10 cellular contexts compared by ENCODE assay signal in genomic region chr12:110744697-110745264, GRCh38. TPM values are rescaled to one million over a fixed set of nuclear protein-coding genes. Genes with fewer than 3 reads are reported as not detected.
A peak's percentile ranks its signal among the peaks of the same experiment; 100 is the strongest.
DNase-seq lines count a peak whose midpoint lies in the region; ATAC-seq and TF ChIP-seq lines count a peak whose summit lies in the region.
"Had no signal": no experiment of that assay in that cellular context is flagged by ENCODE, and none has a peak within 500 bp of the region (broad histone marks: within the 10 kb centered on the region; RNA-seq: fewer than 3 reads in every experiment).

No MANE protein-coding gene starts in this region.

- H3F3A ChIP-seq in PC-3 (ENCODE audit: low read length, unreplicated experiment) (no peaks in the 10 kb centered on the region), neural progenitor cell (ENCODE audit: low read depth) (peaks cover 13% of the 10 kb centered on the region)

- BruUV-seq in PC-3 (replicated peaks; lab: Mats Ljungman, UMichigan), result no TSS peak

- H3K36me3 ChIP-seq in PC-3 (ENCODE audit: low read depth, low read length), result 0 out of 2 replicates have a peak, but pooled peaks cover 3% of the 10 kb centered on the region
- no peaks in the 10 kb centered on the region for H3K36me3 ChIP-seq in duodenal mucosa (ENCODE audit: control insufficient read depth in 1 of 2, insufficient read depth in 2 of 2, low read length in 2 of 2)
- H3K36me3 ChIP-seq in neural progenitor cell, result no peaks in the 10 kb centered on the region

- TF ChIP-seq CTCF in PC-3 (conservative IDR thresholded peaks at IDR 0.05; ENCODE audit: low read depth, low read length), result no peak
- TF ChIP-seq CTCF in neural progenitor cell (IDR thresholded peaks at IDR 0.05), result no peak
- TF ChIP-seq CTCF in nephron progenitor cell (IDR thresholded peaks at IDR 0.05), result no peak

- peak; percentile 17 for ATAC-seq in PC-3

- peak overlapping the region; percentile 22 for H3K27ac ChIP-seq in PC-3 (ENCODE audit: low read length)
- peak overlapping the region; percentile 78 for H3K27ac ChIP-seq in duodenal mucosa (ENCODE audit: low read depth, low read length)
- H3K27ac ChIP-seq in neural progenitor cell, result no peak overlapping the region

- H4K20me1 ChIP-seq in PC-3 (ENCODE audit: low read length), result peaks cover 23% of the 10 kb centered on the region
- peaks cover 28% of the 10 kb centered on the region for H4K20me1 ChIP-seq in neural progenitor cell (ENCODE audit: low read depth)

- H3K4me3 ChIP-seq in PC-3 (ENCODE audit: low read length) (no peak overlapping the region), duodenal mucosa (ENCODE audit: low read depth in 1 of 2, low read length in 2 of 2) (no peak overlapping the region), neural progenitor cell (no peak overlapping the region)

- no peaks in the 10 kb centered on the region for H3K9me3 Mint-ChIP-seq in neural progenitor cell
- H3K9me3 Mint-ChIP-seq in nephron progenitor cell, result no peaks in the 10 kb centered on the region
- H3K9me3 Mint-ChIP-seq: dendritic cell treated with granulocyte-macrophage colony-stimulating factor and Interleukin-4, amounts not matched to agents 40 ng/mL and 50 ng/mL, for 4 days had no signal

- intact Hi-C loops in PC-3 (cut with micrococcal nuclease), result loop anchor here (5.0 kb wide), 1 partner anchor 47 kb away; no protein-coding TSS in a partner anchor

- peaks cover 2% of the 10 kb centered on the region for H3K27me3 Mint-ChIP-seq in neural progenitor cell (ENCODE audit: insufficient read depth, low read depth)
- H3K27me3 Mint-ChIP-seq in nephron progenitor cell (ENCODE audit: low read depth, poor library complexity), result peaks cover 6% of the 10 kb centered on the region
- H3K27me3 Mint-ChIP-seq: dendritic cell treated with granulocyte-macrophage colony-stimulating factor and Interleukin-4, amounts not matched to agents 40 ng/mL and 50 ng/mL, for 4 days had no signal

- no peaks in the 10 kb centered on the region for H3K9me2 ChIP-seq in PC-3 (replicated peaks; ENCODE audit: low read length)

- POLR2A ChIA-PET in PC-3 (lab: Charles Lee; ENCODE audit: unreplicated experiment), result interaction anchor here (0.6 kb wide), 1 partner anchor 47 kb away, joined by 3 read pairs; no protein-coding TSS in a partner anchor

- H3K4me1 Mint-ChIP-seq in neural progenitor cell (peaks cover 33% of the 10 kb centered on the region), nephron progenitor cell (peaks cover 40% of the 10 kb centered on the region)

- H2AFZ ChIP-seq in PC-3 (ENCODE audit: low read length), result peak overlapping the region; percentile 39; the same call in 1 of the 2 replicates
- H2AFZ ChIP-seq in neural progenitor cell (replicated peaks), result no peak overlapping the region

- H3K36me3 Mint-ChIP-seq in neural progenitor cell, result no peaks in the 10 kb centered on the region
- H3K36me3 Mint-ChIP-seq in nephron progenitor cell (ENCODE audit: low read depth), result no peaks in the 10 kb centered on the region

- H3K27me3 ChIP-seq in PC-3 (ENCODE audit: low read length) (no peaks in the 10 kb centered on the region), duodenal mucosa (ENCODE audit: control insufficient read depth in 1 of 2, insufficient read depth in 2 of 2, low read length in 2 of 2) (no peaks in the 10 kb centered on the region), neural progenitor cell (no peaks in the 10 kb centered on the region)

- H3K27ac Mint-ChIP-seq in neural progenitor cell, result no peak overlapping the region
- H3K27ac Mint-ChIP-seq in nephron progenitor cell, result no peak overlapping the region

- H3K9ac ChIP-seq in PC-3 (ENCODE audit: low read length) (no peak overlapping the region), duodenal mucosa (ENCODE audit: low read depth in 1 of 2, low read length in 2 of 2) (peak overlapping the region; percentile 34 to 43), neural progenitor cell (no peak overlapping the region)

- peaks cover 33% of the 10 kb centered on the region for H3K4me1 ChIP-seq in PC-3 (ENCODE audit: insufficient read depth, low read length)
- H3K4me1 ChIP-seq in duodenal mucosa (ENCODE audit: control insufficient read depth in 1 of 2, insufficient read depth in 2 of 2, low read length in 2 of 2), result peaks cover 21 to 29% of the 10 kb centered on the region in 2 donors
- H3K4me1 ChIP-seq in neural progenitor cell, result peaks cover 25% of the 10 kb centered on the region

- H3K9me3 ChIP-seq in PC-3 (ENCODE audit: low read length) (no peaks in the 10 kb centered on the region), duodenal mucosa (ENCODE audit: control insufficient read depth in 1 of 2, low read length in 2 of 2) (no peaks in the 10 kb centered on the region), neural progenitor cell (ENCODE audit: low read depth) (no peaks in the 10 kb centered on the region)

- peak; percentile 48 for DNase-seq in EL
- DNase-seq in PC-3, result peak; percentile 77
- peak; percentile 6 for DNase-seq in neural progenitor cell (ENCODE audit: low spot score)
- DNase-seq in NCI-H2107 treated with DMSO at 0.1 percent for 48 hours (lab: John Stamatoyannopoulos, UW; ENCODE audit: unreplicated experiment), result no peak
- DNase-seq in NCI-H446 (lab: John Stamatoyannopoulos, UW), result no peak
- DNase-seq in nephron progenitor cell, result no peak
- no peak for DNase-seq in activated naive CD4-positive, alpha-beta T cell (lab: John Stamatoyannopoulos, UW)
- DNase-seq: T-helper 2 cell had no signal

- no peak overlapping the region for H3K4me3 Mint-ChIP-seq in neural progenitor cell
- H3K4me3 Mint-ChIP-seq in nephron progenitor cell, result no peak overlapping the region
- H3K4me3 Mint-ChIP-seq: dendritic cell treated with granulocyte-macrophage colony-stimulating factor and Interleukin-4, amounts not matched to agents 40 ng/mL and 50 ng/mL, for 4 days had no signal

- H3K4me2 ChIP-seq in PC-3 (ENCODE audit: low read length), result peak overlapping the region; percentile 99
- H3K4me2 ChIP-seq in neural progenitor cell, result no peak overlapping the region

- H3K79me2 ChIP-seq in PC-3 (ENCODE audit: low read length), result peaks cover 35% of the 10 kb centered on the region
- peaks cover 42% of the 10 kb centered on the region for H3K79me2 ChIP-seq in neural progenitor cell (ENCODE audit: low read depth)

- CTCF ChIA-PET in PC-3 (lab: Charles Lee), result no interaction called here

RNA-seq across cellular contexts. Expression of gene PPP1CC, which starts 2.1 kb away (rescaled TPM):
- total RNA-seq in PC-3 (2014; rRNA removed) (202 and 204 TPM in 2 replicates), neural progenitor cell (ENCODE audit: low replicate concordance) (408 and 629 TPM in 2 replicates)

RNA-seq across cellular contexts. Expression of gene HVCN1, which starts 55.9 kb away (rescaled TPM):
- 2.2 and 3.3 TPM in 2 replicates for total RNA-seq in PC-3 (2014; rRNA removed)
- 12.0 and 16.4 TPM in 2 replicates for total RNA-seq in neural progenitor cell (ENCODE audit: low replicate concordance)

Comparison
In these comparisons a context has a peak if more than half of its experiments do, and no peak if none do; other contexts are left out.
1. DNase-seq: peak in EL (single experiment), PC-3 (single experiment) and neural progenitor cell (single experiment); none in NCI-H2107 treated with DMSO at 0.1 percent for 48 hours (single experiment), NCI-H446 (0 of 2), nephron progenitor cell (single experiment) and activated naive CD4-positive, alpha-beta T cell (0 of 4).
2. H3K9ac ChIP-seq: peak in duodenal mucosa (2 of 2); none in PC-3 (single experiment) and neural progenitor cell (single experiment).